34 cellular contexts compared by ENCODE assay signal in the genomic region with DNA sequence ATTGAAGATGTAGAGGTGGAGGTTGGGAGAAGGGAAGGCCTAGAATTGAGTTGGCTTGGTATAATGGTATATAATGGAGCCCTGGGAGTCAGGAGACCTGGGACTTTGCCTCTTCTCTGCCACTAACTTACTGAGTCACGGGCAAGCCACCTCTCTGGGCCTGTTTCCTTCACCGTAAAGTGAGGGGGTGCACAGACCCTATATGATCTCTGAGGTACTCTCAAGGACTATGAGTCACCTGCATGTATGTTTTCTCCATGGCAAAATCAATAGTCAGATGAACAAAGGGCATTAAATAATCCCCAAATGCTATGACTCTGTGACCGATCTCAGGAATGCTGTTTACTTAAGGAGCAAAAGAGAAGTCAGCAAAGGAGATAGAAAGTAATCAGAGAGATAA. TPM values are rescaled to one million over a fixed set of nuclear protein-coding genes. Genes with fewer than 3 reads are reported as not detected.
DNase-seq lines count a peak whose midpoint lies in the region; ATAC-seq, FAIRE-seq and TF ChIP-seq lines count a peak whose summit lies in the region.
"Had no signal": no experiment of that assay in that cellular context is flagged by ENCODE, and none has a peak within 500 bp of the region (broad histone marks: within the 10 kb centered on the region; RNA-seq: fewer than 3 reads in every experiment).

No MANE protein-coding gene starts in this region.

- H3K27ac Mint-ChIP-seq in activated naive CD8-positive, alpha-beta T cell treated with anti-CD3 and anti-CD28 coated beads for 36 hours, result peak overlapping the region; percentile 95
- H3K27ac Mint-ChIP-seq in natural killer cell, result no peak overlapping the region
- H3K27ac Mint-ChIP-seq: CD4-positive, alpha-beta T cell; H9; HFFc6 had no signal

- WGBS in small intestine, 3 donors, result 40 to 65% (median 63%) methylated on average over 3 of the region's 3 CpGs

- H3K4me3 ChIP-seq in small intestine (ENCODE audit: low read depth in 1 of 2, low read length in 2 of 2), result no peak overlapping the region
- no peak overlapping the region for H3K4me3 ChIP-seq in osteoblast (ENCODE audit: insufficient read depth, low read length)
- H3K4me3 ChIP-seq: BLaER1 treated with 17β-estradiol and CSF1 and Interleukin-3, amounts not matched to agents 10 nM and 100 nM; GM23248; K562 had no signal

- intact Hi-C loops in natural killer cell (cut with micrococcal nuclease), result no loop called here

- no peak overlapping the region for H2AFZ ChIP-seq in osteoblast (ENCODE audit: low read length)
- H2AFZ ChIP-seq: GM23248 had no signal

- H3K4me1 ChIP-seq in small intestine (ENCODE audit: control insufficient read depth in 2 of 2, insufficient read depth in 1 of 2, low read depth in 1 of 2, low read length in 1 of 2), result no peaks in the 10 kb centered on the region
- H3K4me1 ChIP-seq in osteoblast (ENCODE audit: insufficient read depth, low read length), result no peaks in the 10 kb centered on the region
- H3K4me1 ChIP-seq: BLaER1 treated with 17β-estradiol and CSF1 and Interleukin-3, amounts not matched to agents 10 nM and 100 nM had no signal

- H3K27ac ChIP-seq in small intestine (ENCODE audit: low read depth in 1 of 2, low read length in 1 of 2) (peak overlapping the region in 1 of 2 donors; percentile 27), osteoblast (ENCODE audit: low read depth, low read length) (no peak overlapping the region)
- H3K27ac ChIP-seq: BLaER1 treated with 17β-estradiol and CSF1 and Interleukin-3, amounts not matched to agents 10 nM and 100 nM; GM23248 had no signal

- H3K79me2 ChIP-seq in osteoblast (ENCODE audit: insufficient read depth, low read length), result no peaks in the 10 kb centered on the region

- H3K4me2 ChIP-seq in osteoblast (ENCODE audit: insufficient read depth, low read length), result no peak overlapping the region
- H3K4me2 ChIP-seq: BLaER1 treated with 17β-estradiol and CSF1 and Interleukin-3, amounts not matched to agents 10 nM and 100 nM had no signal

- no peak overlapping the region for H3K4me3 Mint-ChIP-seq in activated naive CD8-positive, alpha-beta T cell treated with anti-CD3 and anti-CD28 coated beads for 36 hours
- H3K4me3 Mint-ChIP-seq in natural killer cell, result no peak overlapping the region
- H3K4me3 Mint-ChIP-seq: CD4-positive, alpha-beta T cell; H9; HFFc6 had no signal

- H3K36me3 ChIP-seq in small intestine (ENCODE audit: control insufficient read depth in 2 of 2, insufficient read depth in 2 of 2, low read length in 2 of 2) (no peaks in the 10 kb centered on the region), osteoblast (ENCODE audit: insufficient read depth, low read length) (no peaks in the 10 kb centered on the region)
- H3K36me3 ChIP-seq: BLaER1 treated with 17β-estradiol and CSF1 and Interleukin-3, amounts not matched to agents 10 nM and 100 nM had no signal

- no peaks in the 10 kb centered on the region for H3K27me3 Mint-ChIP-seq in activated naive CD8-positive, alpha-beta T cell treated with anti-CD3 and anti-CD28 coated beads for 36 hours
- no peaks in the 10 kb centered on the region for H3K27me3 Mint-ChIP-seq in natural killer cell (ENCODE audit: low read depth in 2 of 2)
- H3K27me3 Mint-ChIP-seq: CD4-positive, alpha-beta T cell had no signal

- no peaks in the 10 kb centered on the region for H3K9me3 Mint-ChIP-seq in activated naive CD8-positive, alpha-beta T cell treated with anti-CD3 and anti-CD28 coated beads for 36 hours
- H3K9me3 Mint-ChIP-seq in natural killer cell, result no peaks in the 10 kb centered on the region
- H3K9me3 Mint-ChIP-seq: CD4-positive, alpha-beta T cell; HFFc6 had no signal

- ATAC-seq in natural killer cell, result no peak
- ATAC-seq: K562 had no signal

- no peak for FAIRE-seq in small intestine (lab: Jason Lieb, UNC)
- FAIRE-seq: A204.1, GM18507, K562 had no signal

- peak; percentile 1 for DNase-seq in COLO668 (lab: John Stamatoyannopoulos, UW; ENCODE audit: unreplicated experiment)
- DNase-seq in ELR (ENCODE audit: low read depth), result peak; percentile 2
- no peak for DNase-seq in activated naive CD8-positive, alpha-beta T cell treated with anti-CD3 and anti-CD28 coated beads for 36 hours
- peak; percentile 58 for DNase-seq in small intestine
- DNase-seq in osteoblast (ENCODE audit: insufficient read length, low spot score, missing footprints), result no peak
- no peak for DNase-seq in NCI-H2196 (lab: John Stamatoyannopoulos, UW; ENCODE audit: unreplicated experiment)
- no peak for DNase-seq in UCSD-AML1 (lab: John Stamatoyannopoulos, UW; ENCODE audit: unreplicated experiment)
- no peak for DNase-seq in natural killer cell
- DNase-seq: AML-193; CD4-positive, alpha-beta T cell; GM23248; H9; HFFc6; Kasumi-1; NCI-H1092 treated with DMSO at 0.1 percent for 48 hours; NCI-H1436; NCI-H187; NCI-H2081 treated with DMSO at 0.1 percent for 48 hours; NCI-H2171; NCI-H345; NCI-H510A treated with DMSO at 0.1 percent for 48 hours; NCI-H774; NK-92 treated with Interleukin-12 subunit alpha and Interleukin-12 subunit beta, amount 100 ng/mL, for 24 hours; RPMI8226; SHP77 treated with DMSO at 0.1 percent for 48 hours had no signal

- peaks cover 15% of the 10 kb centered on the region for H3K4me1 Mint-ChIP-seq in activated naive CD8-positive, alpha-beta T cell treated with anti-CD3 and anti-CD28 coated beads for 36 hours
- H3K4me1 Mint-ChIP-seq in natural killer cell, result peaks cover 0 to 4% of the 10 kb centered on the region in 2 donors

- H3K36me3 Mint-ChIP-seq in activated naive CD8-positive, alpha-beta T cell treated with anti-CD3 and anti-CD28 coated beads for 36 hours, result peaks cover 10% of the 10 kb centered on the region
- H3K36me3 Mint-ChIP-seq in natural killer cell, result no peaks in the 10 kb centered on the region

- no peaks in the 10 kb centered on the region for H3K9me3 ChIP-seq in small intestine (ENCODE audit: control insufficient read depth, low read depth)
- no peaks in the 10 kb centered on the region for H3K9me3 ChIP-seq in osteoblast (ENCODE audit: low read depth, low read length)

- TF ChIP-seq CTCF in osteoblast (IDR thresholded peaks at IDR 0.05; ENCODE audit: extremely low read depth, low read depth, low read length), result no peak
- no peak for TF ChIP-seq CTCF in natural killer cell (IDR thresholded peaks at IDR 0.05)

- H3K27me3 ChIP-seq in small intestine (ENCODE audit: control insufficient read depth in 2 of 2, insufficient read depth in 2 of 2, low read length in 2 of 2) (no peaks in the 10 kb centered on the region), osteoblast (ENCODE audit: insufficient read depth, low read length) (no peaks in the 10 kb centered on the region)

- no peaks in the 10 kb centered on the region for H4K20me1 ChIP-seq in osteoblast (ENCODE audit: insufficient read depth, low read length)

RNA-seq across cellular contexts. Expression of gene P2RY4, which starts 5.1 kb away (rescaled TPM):
- total RNA-seq in activated naive CD8-positive, alpha-beta T cell treated with anti-CD3 and anti-CD28 coated beads for 36 hours, result under 1 TPM in 1 of 2 experiments, not detected in 1; 0.12 TPM
- under 1 TPM in 2 of 3 donors, not detected in 1; 0.12 to 0.54 TPM for polyA plus RNA-seq in small intestine
- total RNA-seq in osteoblast (under 0.01 and 0.29 TPM in 2 replicates), natural killer cell (under 1 TPM; 0.53 to 0.64 (median 0.61) TPM)
- total RNA-seq: GM23248; H9; HFFc6; HT1080; K562; T-helper 1 cell treated with Interleukin-12 subunit alpha and Interleukin-12 subunit beta and Interleukin-4 antibody, amounts not matched to agents 30 ng/mL and 1 ng/mL, for 36 hours had no signal
- polyA plus RNA-seq: GM23248, K562 had no signal

RNA-seq across cellular contexts. Expression of gene ARR3, which starts 13.2 kb away (rescaled TPM):
- not detected for total RNA-seq in activated naive CD8-positive, alpha-beta T cell treated with anti-CD3 and anti-CD28 coated beads for 36 hours
- under 1 TPM in 1 of 3 donors, not detected in 2; 0.39 TPM for polyA plus RNA-seq in small intestine
- total RNA-seq in osteoblast (not detected in 2 replicates), natural killer cell (not detected)
- total RNA-seq: CD4-positive, alpha-beta T cell; G401; GM23248; H9; HFFc6; HT1080; K562; M059J; T-helper 1 cell treated with Interleukin-12 subunit alpha and Interleukin-12 subunit beta and Interleukin-4 antibody, amounts not matched to agents 30 ng/mL and 1 ng/mL, for 36 hours had no signal
- polyA plus RNA-seq: AG04450, GM23248, K562 had no signal

RNA-seq across cellular contexts. Expression of gene AWAT1, which starts 20.5 kb away (rescaled TPM):
- total RNA-seq in activated naive CD8-positive, alpha-beta T cell treated with anti-CD3 and anti-CD28 coated beads for 36 hours, result not detected
- not detected for polyA plus RNA-seq in small intestine
- not detected in 2 replicates for total RNA-seq in osteoblast
- not detected for total RNA-seq in natural killer cell
- total RNA-seq: CD4-positive, alpha-beta T cell; G401; GM23248; H9; HFFc6; HT1080; K562; M059J; T-helper 1 cell treated with Interleukin-12 subunit alpha and Interleukin-12 subunit beta and Interleukin-4 antibody, amounts not matched to agents 30 ng/mL and 1 ng/mL, for 36 hours had no signal
- polyA plus RNA-seq: AG04450, GM23248, K562 had no signal

RNA-seq across cellular contexts. Expression of gene RAB41, which starts 27.1 kb away (rescaled TPM):
- not detected for total RNA-seq in activated naive CD8-positive, alpha-beta T cell treated with anti-CD3 and anti-CD28 coated beads for 36 hours
- not detected for polyA plus RNA-seq in small intestine
- not detected in 2 replicates for total RNA-seq in osteoblast
- total RNA-seq in natural killer cell, result not detected
- total RNA-seq: CD4-positive, alpha-beta T cell; G401; GM23248; H9; HFFc6; HT1080; K562; M059J; T-helper 1 cell treated with Interleukin-12 subunit alpha and Interleukin-12 subunit beta and Interleukin-4 antibody, amounts not matched to agents 30 ng/mL and 1 ng/mL, for 36 hours had no signal
- polyA plus RNA-seq: AG04450, GM23248 had no signal

RNA-seq across cellular contexts. Expression of gene PDZD11, which starts 34.8 kb away (rescaled TPM):
- total RNA-seq in activated naive CD8-positive, alpha-beta T cell treated with anti-CD3 and anti-CD28 coated beads for 36 hours, result 10 to 100 TPM; 24.0 to 27.0 TPM
- 100 to 1,000 TPM in 1 of 3 donors, 10 to 100 TPM in 2; 54.3 to 121 (median 73.8) TPM for polyA plus RNA-seq in small intestine
- 43.4 and 55.4 TPM in 2 replicates for total RNA-seq in osteoblast
- 10 to 100 TPM; 16.7 to 22.3 (median 17.0) TPM for total RNA-seq in natural killer cell

Comparison
In these comparisons a context has a peak if more than half of its experiments do, and no peak if none do; other contexts are left out.
1. DNase-seq: peak in COLO668 (single experiment), ELR (single experiment) and small intestine (single experiment); none in activated naive CD8-positive, alpha-beta T cell treated with anti-CD3 and anti-CD28 coated beads for 36 hours (single experiment), osteoblast (single experiment), NCI-H2196 (single experiment), UCSD-AML1 (single experiment) and natural killer cell (single experiment).